Comparison of ENCODE assay signal across 8 cellular contexts in genomic region chr17:29241015-29241963, GRCh38. TPM values are rescaled to one million over a fixed set of nuclear protein-coding genes. Genes with fewer than 3 reads are reported as not detected.
A peak's percentile ranks its signal among the peaks of the same experiment; 100 is the strongest.
DNase-seq lines count a peak whose midpoint lies in the region; ATAC-seq and TF ChIP-seq lines count a peak whose summit lies in the region.

No MANE protein-coding gene starts in this region.

- H2BK120ac ChIP-seq in trophoblast cell (ENCODE audit: insufficient read depth, low read length, poor library complexity): no peak overlapping the region

- WGBS in trophoblast cell (ENCODE audit: extremely low coverage, insufficient coverage, insufficient read length): no CpG with 5 or more reads among the region's 9 CpGs
- WGBS in testis, 2 donors: 85 to 86% methylated on average over 4 to 9 of the region's 9 CpGs

- no peak overlapping the region for H3K23ac ChIP-seq in trophoblast cell (ENCODE audit: low read length)

- DNase-seq in 8988T: peak; percentile 75
- DNase-seq in GM20000 (ENCODE audit: low spot score): no peak
- DNase-seq in SKM-1 (lab: John Stamatoyannopoulos, UW; ENCODE audit: unreplicated experiment): peak; percentile 77
- DNase-seq in fibroblast of mammary gland (ENCODE audit: low read depth): peak; percentile 97
- DNase-seq in trophoblast cell: peak; percentile 89 to 95
- DNase-seq in left colon: no peak
- no peak for DNase-seq in testis
- DNase-seq in NCI-H2029 (lab: John Stamatoyannopoulos, UW): no peak

- H2BK5ac ChIP-seq in trophoblast cell (ENCODE audit: low read depth, low read length, poor library complexity): no peak overlapping the region

- intact Hi-C loops in left colon (cut with DNase I, micrococcal nuclease): no loop called here
- intact Hi-C loops in testis (cut with DNase I; ENCODE audit: low total_unique reads): no loop called here

- H3K18ac ChIP-seq in trophoblast cell (ENCODE audit: low read length): no peak overlapping the region

- H3K9ac ChIP-seq in trophoblast cell (ENCODE audit: low read length): no peak overlapping the region

- no peak overlapping the region for H3K4me2 ChIP-seq in trophoblast cell (ENCODE audit: low read length)

- H3K4ac ChIP-seq in trophoblast cell (ENCODE audit: low read depth, low read length): no peak overlapping the region

- no peak overlapping the region for H4K8ac ChIP-seq in trophoblast cell (ENCODE audit: low read depth, low read length)

- TF ChIP-seq CTCF in GM20000 (IDR thresholded peaks at IDR 0.05; ENCODE audit: extremely low read depth, missing control alignments) (peak; percentile 24), fibroblast of mammary gland (conservative IDR thresholded peaks at IDR 0.05; ENCODE audit: control insufficient read depth, insufficient read depth, low read depth, low read length) (peak; percentile 1), testis (IDR thresholded peaks at IDR 0.05) (no peak)

- H2AFZ ChIP-seq in trophoblast cell (ENCODE audit: insufficient read depth, low read length, poor library complexity): no peak overlapping the region

- H3K27ac ChIP-seq in trophoblast cell (ENCODE audit: low read depth, low read length) (peak overlapping the region; percentile 44), testis (no peak overlapping the region)

- TF ChIP-seq POLR2A in testis (IDR thresholded peaks at IDR 0.05): no peak

- ATAC-seq in left colon: no peak

- H4K12ac ChIP-seq in trophoblast cell (ENCODE audit: low read depth, low read length): no peak overlapping the region

- H3K4me3 ChIP-seq in fibroblast of mammary gland (ENCODE audit: control insufficient read depth, low read depth, low read length) (no peak overlapping the region), trophoblast cell (ENCODE audit: low read depth, low read length) (no peak overlapping the region), testis (no peak overlapping the region)

- no peak overlapping the region for H4K91ac ChIP-seq in trophoblast cell (ENCODE audit: low read depth, low read length)

- no peaks in the 10 kb centered on the region for H3K79me1 ChIP-seq in trophoblast cell (ENCODE audit: low read length)

- H3K36me3 ChIP-seq in trophoblast cell (ENCODE audit: control insufficient read depth in 1 of 2, insufficient read depth in 2 of 2, low read length in 2 of 2): no peaks in the 10 kb centered on the region
- no peaks in the 10 kb centered on the region for H3K36me3 ChIP-seq in testis (ENCODE audit: low read depth, missing control alignments)

- no peak overlapping the region for H2BK12ac ChIP-seq in trophoblast cell (ENCODE audit: low read length)

- H3K14ac ChIP-seq in trophoblast cell (ENCODE audit: low read length): no peak overlapping the region

- H3K27me3 ChIP-seq in trophoblast cell (ENCODE audit: insufficient read depth, low read length) (no peaks in the 10 kb centered on the region), testis (no peaks in the 10 kb centered on the region)

- H3K9me3 ChIP-seq in trophoblast cell (ENCODE audit: insufficient read depth, low read depth, low read length): peaks cover 2% of the 10 kb centered on the region
- no peaks in the 10 kb centered on the region for H3K9me3 ChIP-seq in testis

- H3K4me1 ChIP-seq in trophoblast cell (ENCODE audit: control insufficient read depth in 1 of 2, insufficient read depth in 2 of 2, low read length in 2 of 2): peaks cover 4 to 8% of the 10 kb centered on the region in 2 experiments
- no peaks in the 10 kb centered on the region for H3K4me1 ChIP-seq in testis

- no peak overlapping the region for H2AK5ac ChIP-seq in trophoblast cell (ENCODE audit: low read length)

- H3K79me2 ChIP-seq in trophoblast cell (ENCODE audit: control insufficient read depth, insufficient read depth, low read length, poor library complexity): no peaks in the 10 kb centered on the region

RNA-seq across cellular contexts. Expression of gene CRYBA1, which starts 5.4 kb away (rescaled TPM):
- 5.8 and 6.1 TPM in 2 replicates for polyA plus RNA-seq in trophoblast cell (2013)
- not detected for total RNA-seq in left colon
- total RNA-seq in testis: not detected
- not detected for polyA plus RNA-seq in testis (ENCODE audit: insufficient read depth, low read depth, low replicate concordance)

RNA-seq across cellular contexts. Expression of gene NUFIP2, which starts 52.7 kb away (rescaled TPM):
- 107 and 111 TPM in 2 replicates for polyA plus RNA-seq in trophoblast cell (2013)
- total RNA-seq in left colon (10 to 100 TPM; 42.4 to 47.2 TPM), testis (10 to 100 TPM; 33.6 to 39.0 TPM)
- 24.6 TPM for polyA plus RNA-seq in testis (ENCODE audit: insufficient read depth, low read depth, low replicate concordance)

Comparison
In these comparisons a context has a peak if more than half of its experiments do, and no peak if none do; other contexts are left out.
1. DNase-seq: peak in 8988T (single experiment), SKM-1 (single experiment), fibroblast of mammary gland (single experiment) and trophoblast cell (2 of 2); none in GM20000 (single experiment), left colon (0 of 2), testis (single experiment) and NCI-H2029 (single experiment).
2. CTCF ChIP-seq: peak in GM20000 (single experiment) and fibroblast of mammary gland (single experiment); none in testis (0 of 3).